27 cellular contexts compared by ENCODE assay signal in genomic region chrX:138484451-138484850, GRCh38.
"Had no signal": no experiment of that assay in that cellular context is flagged by ENCODE, and none has a peak within 500 bp of the region (broad histone marks: within the 10 kb centered on the region; RNA-seq: fewer than 3 reads in every experiment).

No MANE protein-coding gene starts in this region.

- H3K27ac ChIP-seq: stomach, suprapubic skin, testis, thoracic aorta, thyroid gland, tibial artery, tibial nerve, transverse colon, upper lobe of left lung, upper lobe of right lung, uterus, vagina had no signal

- H3K36me3 ChIP-seq: stomach, suprapubic skin, thoracic aorta, thyroid gland, tibial artery, tibial nerve, transverse colon, upper lobe of left lung, upper lobe of right lung, uterus, vagina had no signal

- H3K36me3 Mint-ChIP-seq: stimulated activated effector memory CD8-positive, alpha-beta T cell treated with anti-CD3 and anti-CD28 coated beads, Interleukin-12 subunit alpha, Interleukin-12 subunit beta, amount 100 ng/mL, for 72 hours; stimulated activated memory B cell treated with anti-CD40 and anti-IgM and Interleukin-4, amounts not matched to agents 10 μg/mL and 1 μg/mL and 100 μg/mL, for 72 hours; stimulated activated naive B cell treated with anti-CD40 and anti-IgM and Interleukin-4, amounts not matched to agents 10 μg/mL and 1 μg/mL and 100 μg/mL, for 72 hours; type B pancreatic cell had no signal

- H3K9me3 ChIP-seq: stomach, suprapubic skin, testis, thoracic aorta, thyroid gland, tibial artery, tibial nerve, transverse colon, upper lobe of left lung, upper lobe of right lung, uterus, vagina had no signal

- H3K9me3 Mint-ChIP-seq: stimulated activated memory B cell treated with anti-CD40 and anti-IgM and Interleukin-4, amounts not matched to agents 10 μg/mL and 1 μg/mL and 100 μg/mL, for 72 hours; stimulated activated naive CD8-positive, alpha-beta T cell treated with anti-CD3 and anti-CD28 coated beads, Interleukin-15, amount 100 ng/mL, for 72 hours; stimulated activated naive CD8-positive, alpha-beta T cell treated with anti-CD3 and anti-CD28 coated beads, Interleukin-15, Interleukin-2, amounts not matched to agents 100 ng/mL and 50 ng/mL, for 24 hours had no signal

- H3K27me3 Mint-ChIP-seq: stimulated activated memory B cell treated with anti-CD40 and anti-IgM and Interleukin-4, amounts not matched to agents 10 μg/mL and 1 μg/mL and 100 μg/mL, for 72 hours; stimulated activated naive B cell treated with anti-CD40 and anti-IgM and Interleukin-4, amounts not matched to agents 10 μg/mL and 1 μg/mL and 100 μg/mL, for 72 hours; stimulated activated naive CD8-positive, alpha-beta T cell treated with anti-CD3 and anti-CD28 coated beads, Interleukin-15, amount 100 ng/mL, for 72 hours; stimulated activated naive CD8-positive, alpha-beta T cell treated with anti-CD3 and anti-CD28 coated beads, Interleukin-15, Interleukin-2, amounts not matched to agents 100 ng/mL and 50 ng/mL, for 24 hours; type B pancreatic cell had no signal

- H3K27ac Mint-ChIP-seq: stimulated activated effector memory CD8-positive, alpha-beta T cell treated with anti-CD3 and anti-CD28 coated beads, Interleukin-12 subunit alpha, Interleukin-12 subunit beta, amount 100 ng/mL, for 72 hours; stimulated activated memory B cell treated with anti-CD40 and anti-IgM and Interleukin-4, amounts not matched to agents 10 μg/mL and 1 μg/mL and 100 μg/mL, for 72 hours; stimulated activated naive B cell treated with anti-CD40 and anti-IgM and Interleukin-4, amounts not matched to agents 10 μg/mL and 1 μg/mL and 100 μg/mL, for 72 hours; stimulated activated naive CD8-positive, alpha-beta T cell treated with anti-CD3 and anti-CD28 coated beads, Interleukin-15, amount 100 ng/mL, for 72 hours; stimulated activated naive CD8-positive, alpha-beta T cell treated with anti-CD3 and anti-CD28 coated beads, Interleukin-15, Interleukin-2, amounts not matched to agents 100 ng/mL and 50 ng/mL, for 24 hours; type B pancreatic cell had no signal

- ATAC-seq: stimulated activated effector memory CD8-positive, alpha-beta T cell treated with anti-CD3 and anti-CD28 coated beads, Interleukin-12 subunit alpha, Interleukin-12 subunit beta, amount 100 ng/mL, for 72 hours; stimulated activated memory B cell treated with anti-CD40 and anti-IgM and Interleukin-4, amounts not matched to agents 10 μg/mL and 1 μg/mL and 100 μg/mL, for 72 hours; stimulated activated naive B cell treated with anti-CD40 and anti-IgM and Interleukin-4, amounts not matched to agents 10 μg/mL and 1 μg/mL and 100 μg/mL, for 72 hours; stimulated activated naive CD8-positive, alpha-beta T cell treated with anti-CD3 and anti-CD28 coated beads, Interleukin-15, amount 100 ng/mL, for 72 hours; stimulated activated naive CD8-positive, alpha-beta T cell treated with anti-CD3 and anti-CD28 coated beads, Interleukin-15, Interleukin-2, amounts not matched to agents 100 U/mL and 50 U/mL, for 24 hours; upper lobe of right lung had no signal

- H3K4me1 Mint-ChIP-seq: stimulated activated effector memory CD8-positive, alpha-beta T cell treated with anti-CD3 and anti-CD28 coated beads, Interleukin-12 subunit alpha, Interleukin-12 subunit beta, amount 100 ng/mL, for 72 hours; stimulated activated memory B cell treated with anti-CD40 and anti-IgM and Interleukin-4, amounts not matched to agents 10 μg/mL and 1 μg/mL and 100 μg/mL, for 72 hours; stimulated activated naive B cell treated with anti-CD40 and anti-IgM and Interleukin-4, amounts not matched to agents 10 μg/mL and 1 μg/mL and 100 μg/mL, for 72 hours; stimulated activated naive CD8-positive, alpha-beta T cell treated with anti-CD3 and anti-CD28 coated beads, Interleukin-15, amount 100 ng/mL, for 72 hours had no signal

- H3K27me3 ChIP-seq: stomach, suprapubic skin, testis, thyroid gland, tibial artery, tibial nerve, transverse colon, upper lobe of left lung, upper lobe of right lung, uterus, vagina had no signal

- H3K4me3 ChIP-seq: stomach, suprapubic skin, testis, thoracic aorta, thyroid gland, tibial artery, tibial nerve, transverse colon, upper lobe of left lung, upper lobe of right lung, uterus, vagina had no signal

- DNase-seq: stimulated activated CD4-positive, alpha-beta T cell treated with anti-CD3 and anti-CD28 coated beads, Interleukin-2, amount 100 ng/mL, for 48 hours; stimulated activated CD4-positive, alpha-beta T cell treated with anti-CD3 and anti-CD28 coated beads, Interleukin-4, amount 100 ng/mL, for 1 hour; stimulated activated CD4-positive, alpha-beta T cell treated with anti-CD3 and anti-CD28 coated beads, Interleukin-4, amount 100 ng/mL, for 24 hours; stimulated activated CD4-positive, alpha-beta T cell treated with anti-CD3 and anti-CD28 coated beads, Interleukin-4, amount 100 ng/mL, for 4 hours; stimulated activated CD8-positive, alpha-beta memory T cell treated with anti-CD3 and anti-CD28 coated beads, Interleukin-4, amount 100 ng/mL, for 48 hours; stimulated activated naive B cell treated with anti-CD40 and anti-IgM and Interleukin-4, amounts not matched to agents 10 μg/mL and 1 μg/mL and 100 μg/mL, for 72 hours; stimulated activated naive CD4-positive, alpha-beta T cell; stimulated activated naive CD4-positive, alpha-beta T cell treated with Interleukin-2 at 50 U/mL for 16 hours; stimulated activated naive CD8-positive, alpha-beta T cell treated with anti-CD3 and anti-CD28 coated beads, Interleukin-15, amount 100 ng/mL, for 72 hours; stimulated activated naive CD8-positive, alpha-beta T cell treated with anti-CD3 and anti-CD28 coated beads, Interleukin-15, Interleukin-2, amounts not matched to agents 100 U/mL and 50 U/mL, for 24 hours; stomach; substantia nigra; testis; thyroid gland; tibial artery; transverse colon; upper lobe of left lung; upper lobe of right lung; uterus had no signal

- H3K4me1 ChIP-seq: stomach, suprapubic skin, testis, thyroid gland, tibial artery, tibial nerve, transverse colon, upper lobe of left lung, upper lobe of right lung, uterus, vagina had no signal

- H3K4me3 Mint-ChIP-seq: stimulated activated effector memory CD8-positive, alpha-beta T cell treated with anti-CD3 and anti-CD28 coated beads, Interleukin-12 subunit alpha, Interleukin-12 subunit beta, amount 100 ng/mL, for 72 hours; stimulated activated memory B cell treated with anti-CD40 and anti-IgM and Interleukin-4, amounts not matched to agents 10 μg/mL and 1 μg/mL and 100 μg/mL, for 72 hours; stimulated activated naive B cell treated with anti-CD40 and anti-IgM and Interleukin-4, amounts not matched to agents 10 μg/mL and 1 μg/mL and 100 μg/mL, for 72 hours; stimulated activated naive CD8-positive, alpha-beta T cell treated with anti-CD3 and anti-CD28 coated beads, Interleukin-15, amount 100 ng/mL, for 72 hours; stimulated activated naive CD8-positive, alpha-beta T cell treated with anti-CD3 and anti-CD28 coated beads, Interleukin-15, Interleukin-2, amounts not matched to agents 100 ng/mL and 50 ng/mL, for 24 hours; type B pancreatic cell had no signal
